Comparison of ENCODE assay signal across 1 cellular context in genomic region chr9:128568470-128569083, GRCh38.
TF ChIP-seq lines count a peak whose summit lies in the region.

No MANE protein-coding gene starts in this region.

TF ChIP-seq in WTC11, 78 proteins besides CTCF, POLR2A, EP300 and RAD21 (continued from another document):
- TF ChIP-seq ZMAT4 (CRISPR knock-in tag; IDR thresholded peaks at IDR 0.05) (no peak), ATF6 (CRISPR knock-in tag; IDR thresholded peaks at IDR 0.05) (no peak), E2F1 (CRISPR knock-in tag; IDR thresholded peaks at IDR 0.05) (no peak), CBFB (CRISPR knock-in tag; IDR thresholded peaks at IDR 0.05; ENCODE audit: low read depth) (no peak), PRDM15 (CRISPR knock-in tag; IDR thresholded peaks at IDR 0.05) (no peak)
